In the genomic region with DNA sequence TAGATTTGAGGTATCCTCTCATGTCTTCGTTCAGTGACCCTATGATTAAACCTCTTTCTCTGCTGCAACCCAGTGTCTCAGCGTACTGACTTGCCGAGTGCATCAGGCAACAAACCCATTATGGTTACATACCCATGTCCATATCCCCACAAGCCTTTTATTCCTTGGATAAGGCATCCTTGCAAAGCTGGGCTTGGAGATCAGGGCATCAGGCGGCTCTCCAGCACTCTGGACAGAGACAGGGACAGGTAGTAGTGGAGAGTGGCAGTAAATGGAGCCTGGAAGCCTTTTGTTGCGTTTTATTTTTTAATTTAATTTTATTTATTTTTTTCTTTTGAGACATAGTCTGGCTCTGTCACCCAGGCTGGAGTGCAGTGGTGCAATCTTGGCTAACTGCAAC, we compare ENCODE assay signal across 3 cellular contexts.
A peak's percentile ranks its signal among the peaks of the same experiment; 100 is the strongest.
TF ChIP-seq lines count a peak whose summit lies in the region.

No MANE protein-coding gene starts in this region.

TF ChIP-seq in A549, 52 proteins besides CTCF, POLR2A, EP300 and RAD21:
- TF ChIP-seq, protein P1, sequence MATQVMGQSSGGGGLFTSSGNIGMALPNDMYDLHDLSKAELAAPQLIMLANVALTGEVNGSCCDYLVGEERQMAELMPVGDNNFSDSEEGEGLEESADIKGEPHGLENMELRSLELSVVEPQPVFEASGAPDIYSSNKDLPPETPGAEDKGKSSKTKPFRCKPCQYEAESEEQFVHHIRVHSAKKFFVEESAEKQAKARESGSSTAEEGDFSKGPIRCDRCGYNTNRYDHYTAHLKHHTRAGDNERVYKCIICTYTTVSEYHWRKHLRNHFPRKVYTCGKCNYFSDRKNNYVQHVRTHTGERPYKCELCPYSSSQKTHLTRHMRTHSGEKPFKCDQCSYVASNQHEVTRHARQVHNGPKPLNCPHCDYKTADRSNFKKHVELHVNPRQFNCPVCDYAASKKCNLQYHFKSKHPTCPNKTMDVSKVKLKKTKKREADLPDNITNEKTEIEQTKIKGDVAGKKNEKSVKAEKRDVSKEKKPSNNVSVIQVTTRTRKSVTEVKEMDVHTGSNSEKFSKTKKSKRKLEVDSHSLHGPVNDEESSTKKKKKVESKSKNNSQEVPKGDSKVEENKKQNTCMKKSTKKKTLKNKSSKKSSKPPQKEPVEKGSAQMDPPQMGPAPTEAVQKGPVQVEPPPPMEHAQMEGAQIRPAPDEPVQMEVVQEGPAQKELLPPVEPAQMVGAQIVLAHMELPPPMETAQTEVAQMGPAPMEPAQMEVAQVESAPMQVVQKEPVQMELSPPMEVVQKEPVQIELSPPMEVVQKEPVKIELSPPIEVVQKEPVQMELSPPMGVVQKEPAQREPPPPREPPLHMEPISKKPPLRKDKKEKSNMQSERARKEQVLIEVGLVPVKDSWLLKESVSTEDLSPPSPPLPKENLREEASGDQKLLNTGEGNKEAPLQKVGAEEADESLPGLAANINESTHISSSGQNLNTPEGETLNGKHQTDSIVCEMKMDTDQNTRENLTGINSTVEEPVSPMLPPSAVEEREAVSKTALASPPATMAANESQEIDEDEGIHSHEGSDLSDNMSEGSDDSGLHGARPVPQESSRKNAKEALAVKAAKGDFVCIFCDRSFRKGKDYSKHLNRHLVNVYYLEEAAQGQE (IDR thresholded peaks at IDR 0.05) = peak; percentile 63
- TF ChIP-seq MAZ (IDR thresholded peaks at IDR 0.05; ENCODE audit: borderline replicate concordance, low read depth, low read length) = no peak

TF ChIP-seq in HCT116, 20 proteins besides CTCF, POLR2A, EP300 and RAD21:
- TF ChIP-seq, protein P1 (IDR thresholded peaks at IDR 0.05; ENCODE audit: low read depth) = peak; percentile 48
- TF ChIP-seq FOSL1 (IDR thresholded peaks at IDR 0.05; ENCODE audit: low read depth) = no peak
TF ChIP-seq in HCT116: peak in this region for 1.

TF ChIP-seq in GM12878, 131 proteins besides CTCF, POLR2A, EP300 and RAD21:
- TF ChIP-seq, protein P1 (IDR thresholded peaks at IDR 0.05; ENCODE audit: low read depth, low read length) = peak; percentile 76
- TF ChIP-seq, protein P2, sequence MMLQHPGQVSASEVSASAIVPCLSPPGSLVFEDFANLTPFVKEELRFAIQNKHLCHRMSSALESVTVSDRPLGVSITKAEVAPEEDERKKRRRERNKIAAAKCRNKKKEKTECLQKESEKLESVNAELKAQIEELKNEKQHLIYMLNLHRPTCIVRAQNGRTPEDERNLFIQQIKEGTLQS (IDR thresholded peaks at IDR 0.05; ENCODE audit: borderline replicate concordance, extremely low read depth, low read depth, low read length) = no peak
- no peak for TF ChIP-seq NRF1 (conservative IDR thresholded peaks at IDR 0.05; ENCODE audit: low read depth, low read length)
- no peak for TF ChIP-seq SREBF2 (IDR thresholded peaks at IDR 0.05; ENCODE audit: low read length)
- no peak for TF ChIP-seq HDAC6 (IDR thresholded peaks at IDR 0.05; ENCODE audit: unreplicated experiment)
